9 cellular contexts compared by ENCODE assay signal in the genomic region with DNA sequence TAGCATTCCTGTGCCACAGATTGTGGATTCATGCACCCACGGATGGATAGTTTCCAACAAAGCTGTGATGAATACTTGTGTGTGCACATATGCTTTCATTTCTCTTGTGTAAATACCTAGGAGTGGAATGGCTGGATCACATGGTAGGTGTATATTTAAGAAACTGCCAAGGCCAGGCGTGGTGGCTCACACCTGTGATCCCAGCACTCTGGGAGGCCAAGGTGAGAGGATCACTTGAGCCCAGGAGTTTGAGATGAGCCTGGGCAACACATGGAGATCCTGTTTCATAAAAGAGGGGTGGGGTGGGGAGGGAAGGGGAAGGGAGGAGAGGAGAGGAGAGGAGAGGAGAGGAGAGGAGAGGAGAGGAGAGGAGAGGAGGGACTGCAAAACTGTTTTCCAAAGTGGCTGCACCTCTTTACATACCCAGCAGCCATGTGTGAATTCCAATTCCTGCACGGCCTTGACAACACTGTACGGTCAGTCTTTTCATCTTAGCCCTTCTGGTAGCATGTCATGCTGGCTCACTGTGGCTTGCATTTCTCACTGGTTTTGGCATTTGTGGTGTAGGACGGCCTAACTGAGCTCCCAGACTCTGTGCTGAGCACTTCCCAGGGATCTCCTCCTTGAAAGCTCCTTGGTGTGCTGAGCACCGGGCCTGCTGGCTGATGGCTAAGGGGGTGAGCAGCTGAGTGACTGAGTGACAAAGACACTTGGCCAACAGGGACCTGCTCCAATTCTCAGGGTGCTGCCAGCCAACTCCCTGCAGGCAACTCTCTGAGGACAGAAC. TPM values are rescaled to one million over a fixed set of nuclear protein-coding genes. Genes with fewer than 3 reads are reported as not detected.
DNase-seq lines count a peak whose midpoint lies in the region; ATAC-seq and TF ChIP-seq lines count a peak whose summit lies in the region.
"Had no signal": no experiment of that assay in that cellular context is flagged by ENCODE, and none has a peak within 500 bp of the region (broad histone marks: within the 10 kb centered on the region; RNA-seq: fewer than 3 reads in every experiment).

No MANE protein-coding gene starts in this region.

- POLR2A ChIA-PET in IMR-90 (lab: Charles Lee; ENCODE audit: unreplicated experiment), result no interaction called here

- peaks cover 17 to 72% of the 10 kb centered on the region in 2 experiments; a peak in 3 of 4 replicates for H3K79me1 ChIP-seq in IMR-90 (ENCODE audit: low read depth in 1 of 2, low read length in 2 of 2)

- no peaks in the 10 kb centered on the region for H3K36me3 ChIP-seq in IMR-90 (ENCODE audit: control insufficient read depth, insufficient read depth, low read length)
- peaks cover 0 to 9% (median 0%) of the 10 kb centered on the region in 5 donors for H3K36me3 ChIP-seq in subcutaneous abdominal adipose tissue (ENCODE audit: control insufficient read depth in 5 of 5, insufficient read depth in 5 of 5, low read length in 5 of 5)

- peak overlapping the region; percentile 43 for H3K23ac ChIP-seq in IMR-90 (ENCODE audit: low read depth, low read length)

- no peak for TF ChIP-seq CTCF in IMR-90 (conservative IDR thresholded peaks at IDR 0.05; ENCODE audit: low read depth, low read length)

- H3K27me3 ChIP-seq in IMR-90 (ENCODE audit: control insufficient read depth, insufficient read depth, low read length) (no peaks in the 10 kb centered on the region), layer of hippocampus (ENCODE audit: control insufficient read depth, insufficient read depth, low read length) (no peaks in the 10 kb centered on the region), subcutaneous abdominal adipose tissue (ENCODE audit: control insufficient read depth in 5 of 5, insufficient read depth in 4 of 5, low read length in 5 of 5) (no peaks in the 10 kb centered on the region)

- H2BK5ac ChIP-seq in IMR-90 (ENCODE audit: low read depth, low read length, poor library complexity, severe bottlenecking), result no peak overlapping the region

- peak; percentile 27 for DNase-seq in IMR-90
- peak in 31 of 58 donors; percentile 13 to 71 (median 43) for DNase-seq in anterior cingulate cortex (lab: John Stamatoyannopoulos, UW)
- no peak for DNase-seq in activated CD4-positive, alpha-beta T cell treated with anti-CD3 and anti-CD28 coated beads for 48 hours
- DNase-seq in NCI-H1694 treated with DMSO at 0.1 percent for 48 hours (lab: John Stamatoyannopoulos, UW), result no peak
- no peak for DNase-seq in activated CD4-positive, CD25-positive, alpha-beta regulatory T cell treated with anti-CD3 and anti-CD28 coated beads, Interleukin-2, amount 50 U/mL, for 72 hours
- DNase-seq: KG1 had no signal

- H2BK20ac ChIP-seq in IMR-90 (ENCODE audit: low read depth, low read length), result no peak overlapping the region

- no peak overlapping the region for H4K91ac ChIP-seq in IMR-90 (ENCODE audit: insufficient read depth, low read depth, low read length)

- peak overlapping the region; percentile 92 for H2AK9ac ChIP-seq in IMR-90 (replicated peaks; ENCODE audit: low read depth, low read length, poor library complexity)

- no peak overlapping the region for H3K4me3 ChIP-seq in IMR-90 (ENCODE audit: insufficient read depth, low read depth, low read length)
- peak overlapping the region in 1 of 5 donors; percentile 16 for H3K4me3 ChIP-seq in subcutaneous abdominal adipose tissue (ENCODE audit: low read depth in 1 of 5, low read length in 5 of 5)

- WGBS in IMR-90 (ENCODE audit: extremely low coverage in 2 of 2, insufficient read length in 1 of 2), 2 experiments, result 88% methylated on average over 4 of the region's 6 CpGs; no CpG with 5 or more reads in 1 of the 2 experiments

- H3K9me3 ChIP-seq in IMR-90 (ENCODE audit: control insufficient read depth, insufficient read depth, low read length) (no peaks in the 10 kb centered on the region), subcutaneous abdominal adipose tissue (ENCODE audit: control insufficient read depth in 5 of 5, low read length in 5 of 5) (no peaks in the 10 kb centered on the region)

- peak overlapping the region; percentile 14; the same call in 1 of the 2 replicates for H2BK120ac ChIP-seq in IMR-90 (ENCODE audit: low read depth, low read length)

- no peak overlapping the region for H2BK15ac ChIP-seq in IMR-90 (ENCODE audit: low read depth, low read length)

- TF ChIP-seq POLR2A in IMR-90 (IDR thresholded peaks at IDR 0.05; ENCODE audit: low read depth, low read length), result no peak

- H3K4ac ChIP-seq in IMR-90 (ENCODE audit: low read depth, low read length), result peak overlapping the region; percentile 38

- H3K9ac ChIP-seq in IMR-90 (ENCODE audit: low read depth, low read length) (no peak overlapping the region), subcutaneous abdominal adipose tissue (ENCODE audit: low read length in 5 of 5) (peak overlapping the region in 1 of 5 donors; percentile 58)

- BruUV-seq in IMR-90 (replicated peaks; lab: Mats Ljungman, UMichigan), result no TSS peak

- H4K5ac ChIP-seq in IMR-90 (ENCODE audit: low read depth, low read length), result no peak overlapping the region

- no peak overlapping the region for H3K56ac ChIP-seq in IMR-90 (ENCODE audit: extremely low read depth, insufficient read depth, low read length)

- H3K27ac ChIP-seq in IMR-90 (ENCODE audit: insufficient read depth, low read length) (no peak overlapping the region), layer of hippocampus (ENCODE audit: low read depth, low read length) (peak overlapping the region; percentile 80), subcutaneous abdominal adipose tissue (ENCODE audit: low read depth, low read length) (peak overlapping the region; percentile 99)

- dilution Hi-C loops in IMR-90 (cut with HindIII; ENCODE audit: low sequenced_read_pairs, unreplicated experiment), result no loop called here

- H4K20me1 ChIP-seq in IMR-90 (ENCODE audit: insufficient read depth, low read length), result peaks cover 8% of the 10 kb centered on the region; the same call in 1 of the 2 replicates

- CTCF ChIA-PET in IMR-90 (lab: Yijun Ruan, JAX), result interaction anchor here (1.1 to 1.7 kb wide), 2 partner anchors 8 to 46 kb away, joined by 3 read pairs; no protein-coding TSS in a partner anchor

- H4K8ac ChIP-seq in IMR-90 (ENCODE audit: low read depth in 2 of 2, low read length in 2 of 2), result no peak overlapping the region

- 0 out of 2 replicates have a peak overlapping the region, but pooled peaks have one; percentile 14 for H2AK5ac ChIP-seq in IMR-90 (ENCODE audit: low read depth, low read length)

- ATAC-seq in IMR-90 (ENCODE audit: low read depth), result peak; percentile 21; the same call in 1 of the 2 replicates

- H3K4me2 ChIP-seq in IMR-90 (ENCODE audit: low read depth, low read length), result no peak overlapping the region

- H3K4me1 ChIP-seq in IMR-90 (ENCODE audit: control insufficient read depth, insufficient read depth, low read length) (peaks cover 19% of the 10 kb centered on the region), subcutaneous abdominal adipose tissue (ENCODE audit: control insufficient read depth in 5 of 5, insufficient read depth in 5 of 5, low read length in 5 of 5) (peaks cover 24 to 71% (median 57%) of the 10 kb centered on the region in 5 donors)

- in situ Hi-C loops in IMR-90 (cut with MboI; ENCODE audit: low sequenced_read_pairs), result no loop called here

- intact Hi-C loops in IMR-90 (cut with micrococcal nuclease), result no loop called here

- no peak for TF ChIP-seq RAD21 in IMR-90 (IDR thresholded peaks at IDR 0.05; ENCODE audit: low read length)

- H2AFZ ChIP-seq in IMR-90 (replicated peaks; ENCODE audit: low read length, poor library complexity), result peak overlapping the region; percentile 16

- peaks cover 28% of the 10 kb centered on the region for H3K9me1 ChIP-seq in IMR-90 (ENCODE audit: insufficient read depth, low read length)

- H3K18ac ChIP-seq in IMR-90 (ENCODE audit: low read depth, low read length), result no peak overlapping the region

- peak overlapping the region; percentile 37; the same call in 1 of the 2 replicates for H3K14ac ChIP-seq in IMR-90 (replicated peaks; ENCODE audit: low read depth, low read length)

TF ChIP-seq in IMR-90, 13 proteins besides CTCF, POLR2A, EP300 and RAD21:
- TF ChIP-seq FOS (IDR thresholded peaks at IDR 0.05; ENCODE audit: low read depth, low read length) (no peak), RCOR1 (IDR thresholded peaks at IDR 0.05; ENCODE audit: insufficient replicate concordance, low read length) (no peak), CHD1 (IDR thresholded peaks at IDR 0.05; ENCODE audit: low read depth, low read length) (no peak), MAFK (IDR thresholded peaks at IDR 0.05; ENCODE audit: low read depth, low read length) (no peak), USF2 (IDR thresholded peaks at IDR 0.05; ENCODE audit: low read depth, low read length) (no peak), RFX5 (IDR thresholded peaks at IDR 0.05; ENCODE audit: low read depth, low read length) (no peak)

RNA-seq across cellular contexts. Expression of gene SYNE3, which starts 27.9 kb away (rescaled TPM):
- 5.0 TPM in 2 replicates for total RNA-seq in IMR-90 (2012; rRNA removed)
- 2.9 and 3.1 TPM in 2 replicates for polyA plus RNA-seq in IMR-90 (2012; rRNA removed)
- polyA plus RNA-seq in IMR-90 (2012; cell fraction: cytosol; rRNA removed), result 1.9 and 2.6 TPM in 2 replicates
- 6.1 and 7.9 TPM in 2 replicates for polyA plus RNA-seq in IMR-90 (2012; cell fraction: nucleus; rRNA removed; ENCODE audit: low replicate concordance)
- total RNA-seq: H1 had no signal

RNA-seq across cellular contexts. Expression of gene GLRX5, which starts 46.3 kb away (rescaled TPM):
- total RNA-seq in IMR-90 (2012; rRNA removed), result 32.4 and 59.2 TPM in 2 replicates
- polyA plus RNA-seq in IMR-90 (2012; rRNA removed), result 31.7 and 40.4 TPM in 2 replicates
- 13.3 and 15.9 TPM in 2 replicates for polyA plus RNA-seq in IMR-90 (2012; cell fraction: cytosol; rRNA removed)
- polyA plus RNA-seq in IMR-90 (2012; cell fraction: nucleus; rRNA removed; ENCODE audit: low replicate concordance), result 5.0 and 14.4 TPM in 2 replicates

Comparison
In these comparisons a context has a peak if more than half of its experiments do, and no peak if none do; other contexts are left out.
1. DNase-seq: peak in IMR-90 (single experiment) and anterior cingulate cortex (31 of 58); none in activated CD4-positive, alpha-beta T cell treated with anti-CD3 and anti-CD28 coated beads for 48 hours (single experiment), NCI-H1694 treated with DMSO at 0.1 percent for 48 hours (single experiment) and activated CD4-positive, CD25-positive, alpha-beta regulatory T cell treated with anti-CD3 and anti-CD28 coated beads, Interleukin-2, amount 50 U/mL, for 72 hours (single experiment).